Comparison of ENCODE assay signal across 8 cellular contexts in the genomic region with DNA sequence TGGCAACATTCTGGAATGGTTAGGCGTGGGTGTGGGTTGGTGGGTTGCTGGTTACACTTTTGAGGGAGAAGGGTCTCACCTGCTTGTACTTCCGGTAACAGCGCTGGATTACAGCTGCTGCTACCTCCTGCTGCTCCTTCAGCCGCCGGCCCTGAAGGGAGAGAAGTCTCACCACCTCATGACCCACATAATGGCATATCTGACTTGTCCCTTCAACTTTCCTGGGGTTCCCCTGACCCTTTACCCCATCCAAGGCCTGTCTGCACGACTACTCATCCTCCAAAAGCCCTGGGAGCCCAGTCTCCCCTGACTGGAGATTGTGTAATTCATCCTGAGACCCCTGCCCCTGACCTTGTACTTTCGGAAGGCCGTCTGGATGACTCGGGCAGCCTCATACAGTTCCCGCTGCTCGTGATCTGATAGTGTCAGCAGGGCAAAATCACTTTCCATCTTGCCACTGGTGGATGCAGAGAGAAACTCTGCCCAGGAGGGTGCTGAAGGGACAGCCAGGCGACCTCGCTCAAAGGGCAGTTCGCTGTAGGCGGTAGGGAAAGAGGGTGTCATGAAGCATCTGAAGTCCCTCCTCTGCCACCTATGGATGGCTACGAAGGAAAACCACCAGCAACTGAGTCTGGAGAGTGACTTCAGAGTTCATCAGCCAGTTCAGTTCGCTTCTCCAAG. TPM values are rescaled to one million over a fixed set of nuclear protein-coding genes. Genes with fewer than 3 reads are reported as not detected.
DNase-seq lines count a peak whose midpoint lies in the region; ATAC-seq and TF ChIP-seq lines count a peak whose summit lies in the region.

No MANE protein-coding gene starts in this region.

- H2AFZ ChIP-seq in GM23338: no peak overlapping the region

- BruUV-seq in A673 (replicated peaks; lab: Mats Ljungman, UMichigan): no TSS peak

- H3K9me3 ChIP-seq in A673 (ENCODE audit: low read depth, low read length, poor library complexity, severe bottlenecking): no peaks in the 10 kb centered on the region

- intact Hi-C loops in A673 (cut with micrococcal nuclease; ENCODE audit: unreplicated experiment): no loop called here

- H3K79me2 ChIP-seq in GM23338 (replicated peaks; ENCODE audit: insufficient read depth) (peaks cover 32% of the 10 kb centered on the region), mesendoderm (ENCODE audit: control insufficient read depth, insufficient read depth, low read length) (peaks cover 6% of the 10 kb centered on the region)

- DNase-seq in A673 (ENCODE audit: low spot score): no peak
- no peak for DNase-seq in GM23338 (ENCODE audit: low spot score)
- DNase-seq in astrocyte of the spinal cord (ENCODE audit: low read depth, low spot score): peak; percentile 40
- DNase-seq in mesendoderm: peak; percentile 56
- no peak for DNase-seq in pons (ENCODE audit: low spot score)

- peak overlapping the region; percentile 99 for H3K56ac ChIP-seq in mesendoderm (ENCODE audit: low read length)

- CTCF ChIA-PET in A673 (lab: Charles Lee): no interaction called here

- H3K27me3 Mint-ChIP-seq in GM23338 (ENCODE audit: insufficient read depth, low read depth, poor library complexity): peaks cover 33% of the 10 kb centered on the region

- H4K8ac ChIP-seq in mesendoderm (ENCODE audit: low read depth, low read length): no peak overlapping the region

- H3K23ac ChIP-seq in mesendoderm (ENCODE audit: low read length): peak overlapping the region; percentile 48

- H2BK15ac ChIP-seq in mesendoderm (replicated peaks; ENCODE audit: low read depth): no peak overlapping the region

- peaks cover 60% of the 10 kb centered on the region for H3K36me3 Mint-ChIP-seq in GM23338 (ENCODE audit: low read depth)

- POLR2A ChIA-PET in A673 (lab: Charles Lee; ENCODE audit: low non-redundant PET): no interaction called here

- H3K4me3 Mint-ChIP-seq in GM23338: no peak overlapping the region

- TF ChIP-seq CTCF in A673 (conservative IDR thresholded peaks at IDR 0.05; ENCODE audit: low read depth, low read length) (no peak), GM23338 (conservative IDR thresholded peaks at IDR 0.05; ENCODE audit: low read depth in 2 of 2) (no peak), astrocyte of the spinal cord (IDR thresholded peaks at IDR 0.05; ENCODE audit: low read depth, low read length) (no peak)

- no CpG with 5 or more reads among the region's 17 CpGs for WGBS in mesendoderm (ENCODE audit: extremely low coverage, insufficient coverage, low lambda C conversion rate)

- no peak overlapping the region for H4K5ac ChIP-seq in mesendoderm (ENCODE audit: low read length)

- in situ Hi-C loops in astrocyte of the spinal cord (cut with HindIII; ENCODE audit: low sequenced_read_pairs): no loop called here

- H3K9ac ChIP-seq in mesendoderm (ENCODE audit: low read length): peak overlapping the region; percentile 76

- H3K36me3 ChIP-seq in A673 (ENCODE audit: insufficient read depth, low read length, poor library complexity, severe bottlenecking) (peaks cover 12% of the 10 kb centered on the region), GM23338 (ENCODE audit: insufficient read depth) (no peaks in the 10 kb centered on the region; the same call in 1 of the 2 replicates), mesendoderm (ENCODE audit: control insufficient read depth, insufficient read depth, low read length) (no peaks in the 10 kb centered on the region)

- peaks cover 35% of the 10 kb centered on the region for H3K4me1 Mint-ChIP-seq in GM23338

- ATAC-seq in GM23338: no peak
- ATAC-seq in GM19351 (IDR thresholded peaks at IDR 0.05; ENCODE audit: unreplicated experiment): no peak
- ATAC-seq in GM18867 (IDR thresholded peaks at IDR 0.05; ENCODE audit: unreplicated experiment): no peak
- ATAC-seq in HG03432 (IDR thresholded peaks at IDR 0.05; ENCODE audit: unreplicated experiment): no peak

- H3K4me2 ChIP-seq in GM23338 (peak overlapping the region; percentile 99), mesendoderm (ENCODE audit: low read length) (peak overlapping the region; percentile 18)

- no peak overlapping the region for H2BK5ac ChIP-seq in mesendoderm (ENCODE audit: low read length)

- 0 out of 2 replicates have a peak, but pooled peaks cover 9% of the 10 kb centered on the region for H4K20me1 ChIP-seq in GM23338 (replicated peaks; ENCODE audit: insufficient read depth)

- H2AK5ac ChIP-seq in mesendoderm (ENCODE audit: low read length): peak overlapping the region; percentile 0

- H3K4me1 ChIP-seq in A673 (ENCODE audit: insufficient read depth, low read length, poor library complexity, severe bottlenecking) (peaks cover 17% of the 10 kb centered on the region), GM23338 (ENCODE audit: insufficient read depth) (peaks cover 26% of the 10 kb centered on the region), mesendoderm (ENCODE audit: control insufficient read depth, low read depth, low read length) (peaks cover 4% of the 10 kb centered on the region)

- H3K27me3 ChIP-seq in A673 (replicated peaks; ENCODE audit: insufficient read depth, low read depth, low read length, poor library complexity) (no peaks in the 10 kb centered on the region), GM23338 (ENCODE audit: insufficient read depth) (peaks cover 18% of the 10 kb centered on the region), mesendoderm (ENCODE audit: insufficient read depth, low read length, poor library complexity) (no peaks in the 10 kb centered on the region)

- H2BK120ac ChIP-seq in mesendoderm (ENCODE audit: low read depth, low read length): no peak overlapping the region

- H3K9me2 ChIP-seq in GM23338 (ENCODE audit: insufficient read depth): no peaks in the 10 kb centered on the region

- H3K9me3 Mint-ChIP-seq in GM23338: peaks cover 16% of the 10 kb centered on the region

- H3K27ac ChIP-seq in A673 (ENCODE audit: low read depth, low read length, poor library complexity, severe bottlenecking) (peak overlapping the region; percentile 94), GM23338 (ENCODE audit: low read depth) (0 out of 2 replicates have a peak overlapping the region, but pooled peaks have one; percentile 97), mesendoderm (ENCODE audit: low read depth, low read length) (no peak overlapping the region)

- H3K4me3 ChIP-seq in A673 (ENCODE audit: low read depth, low read length, poor library complexity, severe bottlenecking) (peak overlapping the region; percentile 59), GM23338 (peak overlapping the region; percentile 59), astrocyte of the spinal cord (ENCODE audit: low read depth, low read length) (peak overlapping the region; percentile 65), mesendoderm (ENCODE audit: low read length) (no peak overlapping the region)

- no peak overlapping the region for H3K4ac ChIP-seq in mesendoderm (ENCODE audit: low read depth, low read length)

- H3K18ac ChIP-seq in mesendoderm (ENCODE audit: low read length): no peak overlapping the region

- H3K27ac Mint-ChIP-seq in GM23338: no peak overlapping the region

- H3F3A ChIP-seq in GM23338 (replicated peaks; ENCODE audit: low read depth): peaks cover 19% of the 10 kb centered on the region; the same call in 1 of the 2 replicates

- peaks cover 10% of the 10 kb centered on the region for H3K79me1 ChIP-seq in mesendoderm (ENCODE audit: low read length)

TF ChIP-seq in GM23338, 12 proteins besides CTCF, POLR2A, EP300 and RAD21 (continues in another document):
- no peak for TF ChIP-seq CREB1 (CRISPR knock-in tag; IDR thresholded peaks at IDR 0.05; ENCODE audit: low read depth)

RNA-seq across cellular contexts. Expression of gene SPAG7, which starts 2.1 kb away (rescaled TPM):
- total RNA-seq in A673 (2021): 74.8 and 88.9 TPM in 2 replicates
- total RNA-seq in GM23338 (2014; rRNA removed; shearing (Covaris generic)): 77.9 and 85.3 TPM in 2 replicates
- 226 and 242 TPM in 2 replicates for polyA plus RNA-seq in GM23338 (2016; fragmentation: Nextera tagmentation; extraction: Ambion mirVana)
- polyA plus RNA-seq in mesendoderm (2013, experiment 1 of 2): 65.0 TPM
- polyA plus RNA-seq in mesendoderm (2013, experiment 2 of 2): 63.7 TPM

RNA-seq across cellular contexts. Expression of gene CAMTA2, which starts 17.8 kb away (rescaled TPM):
- total RNA-seq in A673 (2021): 16.3 and 24.8 TPM in 2 replicates
- total RNA-seq in GM23338 (2014; rRNA removed; shearing (Covaris generic)): 3.3 and 4.4 TPM in 2 replicates
- 8.7 and 10.1 TPM in 2 replicates for polyA plus RNA-seq in GM23338 (2016; fragmentation: Nextera tagmentation; extraction: Ambion mirVana)
- polyA plus RNA-seq in mesendoderm (2013, experiment 1 of 2): 8.5 TPM
- 9.6 TPM for polyA plus RNA-seq in mesendoderm (2013, experiment 2 of 2)

RNA-seq across cellular contexts. Expression of gene ENO3, which starts 18.8 kb away (rescaled TPM):
- 12.3 and 16.6 TPM in 2 replicates for total RNA-seq in A673 (2021)
- 8.9 and 12.1 TPM in 2 replicates for total RNA-seq in GM23338 (2014; rRNA removed; shearing (Covaris generic))
- 19.6 and 25.5 TPM in 2 replicates for polyA plus RNA-seq in GM23338 (2016; fragmentation: Nextera tagmentation; extraction: Ambion mirVana)
- 8.2 TPM for polyA plus RNA-seq in mesendoderm (2013, experiment 1 of 2)
- 9.8 TPM for polyA plus RNA-seq in mesendoderm (2013, experiment 2 of 2)

RNA-seq across cellular contexts. Expression of gene PFN1, which starts 21.4 kb away (rescaled TPM):
- 1,021 and 1,026 TPM in 2 replicates for total RNA-seq in A673 (2021)
- 1,702 and 2,002 TPM in 2 replicates for total RNA-seq in GM23338 (2014; rRNA removed; shearing (Covaris generic))
- polyA plus RNA-seq in GM23338 (2016; fragmentation: Nextera tagmentation; extraction: Ambion mirVana): 3,646 and 3,709 TPM in 2 replicates
- 2,067 TPM for polyA plus RNA-seq in mesendoderm (2013, experiment 1 of 2)
- polyA plus RNA-seq in mesendoderm (2013, experiment 2 of 2): 2,097 TPM

RNA-seq across cellular contexts. Expression of gene INCA1, which starts 27.6 kb away (rescaled TPM):
- total RNA-seq in A673 (2021): 0.62 and 0.72 TPM in 2 replicates
- total RNA-seq in GM23338 (2014; rRNA removed; shearing (Covaris generic)): 2.1 TPM in 1 of 2 replicates, not detected in the other
- polyA plus RNA-seq in GM23338 (2016; fragmentation: Nextera tagmentation; extraction: Ambion mirVana): 1.1 and 1.3 TPM in 2 replicates
- 0.63 TPM for polyA plus RNA-seq in mesendoderm (2013, experiment 1 of 2)
- polyA plus RNA-seq in mesendoderm (2013, experiment 2 of 2): 0.69 TPM

Comparison
In these comparisons a context has a peak if more than half of its experiments do, and no peak if none do; other contexts are left out.
1. DNase-seq: peak in astrocyte of the spinal cord (single experiment) and mesendoderm (single experiment); none in A673 (single experiment), GM23338 (single experiment) and pons (single experiment).